11 cellular contexts compared by ENCODE assay signal in the genomic region with DNA sequence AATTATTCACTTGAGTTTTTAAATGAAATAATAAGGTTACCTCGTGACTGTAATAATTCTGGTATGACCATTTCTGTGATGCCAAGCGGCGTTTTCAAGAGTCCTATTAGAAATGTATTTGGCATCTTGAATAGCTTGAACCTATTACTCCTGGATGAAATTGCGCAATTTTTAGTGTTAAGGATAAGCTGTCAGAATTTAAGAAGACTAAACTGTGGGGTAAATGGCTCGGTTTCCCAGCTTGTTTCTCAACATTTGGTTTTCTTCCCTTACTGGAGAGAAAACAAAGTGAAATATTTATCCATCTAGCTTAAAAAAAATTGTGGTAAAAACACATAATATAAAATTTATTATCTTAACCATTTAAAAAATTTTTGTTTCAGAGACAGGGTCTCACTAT. TPM values are rescaled to one million over a fixed set of nuclear protein-coding genes. Genes with fewer than 3 reads are reported as not detected.
DNase-seq lines count a peak whose midpoint lies in the region; ATAC-seq, FAIRE-seq and TF ChIP-seq lines count a peak whose summit lies in the region.
"Had no signal": no experiment of that assay in that cellular context is flagged by ENCODE, and none has a peak within 500 bp of the region (broad histone marks: within the 10 kb centered on the region; RNA-seq: fewer than 3 reads in every experiment).

No MANE protein-coding gene starts in this region.

- no peak for DNase-seq in H1 (ENCODE audit: low read depth in 1 of 2, low spot score in 2 of 2)
- no peak for DNase-seq in natural killer cell treated with Interleukin-12 subunit alpha and Interleukin-12 subunit beta and Interleukin-15 and Interleukin-18, amount 100 ng/mL, for 72 hours (ENCODE audit: low spot score)
- no peak for DNase-seq in NCI-H2196 (lab: John Stamatoyannopoulos, UW; ENCODE audit: unreplicated experiment)
- DNase-seq in NCI-H82 treated with DMSO at 0.1 percent for 48 hours (lab: John Stamatoyannopoulos, UW; ENCODE audit: unreplicated experiment), result no peak
- DNase-seq in NOMO-1 treated with DMSO at 0.1 percent for 48 hours (lab: John Stamatoyannopoulos, UW; ENCODE audit: unreplicated experiment), result no peak
- DNase-seq: activated gamma-delta T cell; endodermal cell; stimulated activated CD8-positive, alpha-beta memory T cell treated with anti-CD3 and anti-CD28 coated beads, Interleukin-4, amount 100 ng/mL, for 48 hours had no signal

- H3K56ac ChIP-seq in H1 (replicated peaks; ENCODE audit: insufficient read length, low read depth, low read length), result no peak overlapping the region

- H4K8ac ChIP-seq in H1 (ENCODE audit: extremely low read depth, insufficient read depth, low read length), result no peak overlapping the region

- H3K27ac Mint-ChIP-seq in natural killer cell treated with Interleukin-12 subunit alpha and Interleukin-12 subunit beta and Interleukin-15 and Interleukin-18, amount 100 ng/mL, for 72 hours, result peak overlapping the region; percentile 73 to 80
- H3K27ac Mint-ChIP-seq: endodermal cell had no signal

- CTCF ChIA-PET in H1 (lab: Charles Lee; ENCODE audit: partially characterized antibody), result interaction anchor here (1.4 kb wide), 1 partner anchor 9 kb away, joined by 5 read pairs; no protein-coding TSS in a partner anchor

- H3K14ac ChIP-seq in H1 (ENCODE audit: insufficient read length), result no peak overlapping the region

- no peak overlapping the region for H4K5ac ChIP-seq in H1 (ENCODE audit: insufficient read length, low read depth, low read length)

- peaks cover 27% of the 10 kb centered on the region; the same call in 1 of the 2 replicates for H3K9me3 ChIP-seq in BLaER1
- no peaks in the 10 kb centered on the region for H3K9me3 ChIP-seq in H1 (ENCODE audit: insufficient read depth in 2 of 2, low read depth in 1 of 2, low read length in 1 of 2)

- H3K4me3 ChIP-seq in BLaER1 (no peak overlapping the region), H1 (ENCODE audit: extremely low read depth in 1 of 4, insufficient read depth in 2 of 4, low read depth in 3 of 4, low read length in 4 of 4) (no peak overlapping the region)

- no peak for FAIRE-seq in H1 (lab: Jason Lieb, UNC)

- no peaks in the 10 kb centered on the region for H3K23me2 ChIP-seq in H1 (ENCODE audit: low read depth, low read length)

- no peak overlapping the region for H2AK5ac ChIP-seq in H1 (ENCODE audit: low read depth, low read length)

- H3K9me3 Mint-ChIP-seq in natural killer cell treated with Interleukin-12 subunit alpha and Interleukin-12 subunit beta and Interleukin-15 and Interleukin-18, amount 100 ng/mL, for 72 hours, result no peaks in the 10 kb centered on the region

- peak overlapping the region; percentile 60 for H3K4me2 ChIP-seq in BLaER1
- H3K4me2 ChIP-seq in H1 (ENCODE audit: insufficient read depth in 1 of 2, low read depth in 2 of 2, low read length in 2 of 2), result no peak overlapping the region

- peaks cover 2% of the 10 kb centered on the region; the same call in 1 of the 2 replicates for H3K79me1 ChIP-seq in H1 (ENCODE audit: low read depth, low read length)

- no peak overlapping the region for H3K18ac ChIP-seq in H1 (ENCODE audit: extremely low read depth, low read length)

- 93% methylated on average over 5 of the region's 5 CpGs; no CpG with 5 or more reads in 1 of the 2 experiments for WGBS in H1 (ENCODE audit: extremely low coverage in 1 of 2, insufficient coverage in 1 of 2, insufficient read length in 1 of 2, insufficient replicate concordance in 2 of 2, low coverage in 1 of 2, low lambda C conversion rate in 2 of 2, missing lambda C conversion rate in 1 of 2), 2 experiments

- H3K27ac ChIP-seq in BLaER1, result 0 out of 2 replicates have a peak overlapping the region, but pooled peaks have one; percentile 0
- no peak overlapping the region for H3K27ac ChIP-seq in H1 (ENCODE audit: low read depth, low read length)

- POLR2A ChIA-PET in H1 (lab: Charles Lee; ENCODE audit: partially characterized antibody), result interaction anchor here (0.9 kb wide), 1 partner anchor 9 kb away, joined by 3 read pairs; no protein-coding TSS in a partner anchor

- H3K27me3 ChIP-seq in BLaER1 (no peaks in the 10 kb centered on the region), H1 (replicated peaks in 1 of 4; ENCODE audit: control insufficient read depth in 3 of 4, extremely low read depth in 1 of 4, insufficient read depth in 3 of 4, low read length in 3 of 4) (no peaks in the 10 kb centered on the region)

- no peak for TF ChIP-seq POLR2A in H1 (IDR thresholded peaks at IDR 0.05; ENCODE audit: control extremely low read depth in 1 of 2, low read depth in 2 of 2, low read length in 2 of 2)

- no peak for TF ChIP-seq EP300 in Ishikawa (IDR thresholded peaks at IDR 0.05; ENCODE audit: borderline replicate concordance)
- no peak for TF ChIP-seq EP300 in H1 (IDR thresholded peaks at IDR 0.05; ENCODE audit: borderline replicate concordance in 1 of 2, low read depth in 2 of 2, low read length in 2 of 2)

- no peaks in the 10 kb centered on the region for H3K27me3 Mint-ChIP-seq in natural killer cell treated with Interleukin-12 subunit alpha and Interleukin-12 subunit beta and Interleukin-15 and Interleukin-18, amount 100 ng/mL, for 72 hours

- no peak overlapping the region for H3K4ac ChIP-seq in H1 (replicated peaks; ENCODE audit: insufficient read length, low read depth, low read length)

- H3K9ac ChIP-seq in BLaER1, result no peak overlapping the region
- H3K9ac ChIP-seq in H1 (replicated peaks in 1 of 4; ENCODE audit: extremely low read depth in 1 of 4, low read depth in 3 of 4, low read length in 3 of 4), result no peak overlapping the region

- TF ChIP-seq RAD21 in Ishikawa (IDR thresholded peaks at IDR 0.05; ENCODE audit: low read depth), result no peak
- no peak for TF ChIP-seq RAD21 in H1 (IDR thresholded peaks at IDR 0.05 in 1 of 2, conservative IDR thresholded peaks at IDR 0.05 in 1 of 2; ENCODE audit: low read depth in 2 of 2, low read length in 2 of 2)

- peaks cover 3% of the 10 kb centered on the region for H3K36me3 Mint-ChIP-seq in natural killer cell treated with Interleukin-12 subunit alpha and Interleukin-12 subunit beta and Interleukin-15 and Interleukin-18, amount 100 ng/mL, for 72 hours

- no peak for ATAC-seq in natural killer cell treated with Interleukin-12 subunit alpha and Interleukin-12 subunit beta and Interleukin-15 and Interleukin-18, amount 100 ng/mL, for 72 hours
- no peak for ATAC-seq in HG03442 (IDR thresholded peaks at IDR 0.05; ENCODE audit: unreplicated experiment)

- H3K4me1 Mint-ChIP-seq in natural killer cell treated with Interleukin-12 subunit alpha and Interleukin-12 subunit beta and Interleukin-15 and Interleukin-18, amount 100 ng/mL, for 72 hours (ENCODE audit: low read depth in 2 of 2), result peaks cover 56 to 64% of the 10 kb centered on the region in 2 donors

- H2BK12ac ChIP-seq in H1 (ENCODE audit: low read depth, low read length), result no peak overlapping the region

- TF ChIP-seq CTCF in H1 (IDR thresholded peaks at IDR 0.05; ENCODE audit: control extremely low read depth in 1 of 3, insufficient read depth in 1 of 3, low read depth in 1 of 3, low read length in 3 of 3), result no peak

- H3K23ac ChIP-seq in H1 (ENCODE audit: insufficient read length), result no peak overlapping the region

- peaks cover 5% of the 10 kb centered on the region; the same call in 1 of the 2 replicates for H3K36me3 ChIP-seq in BLaER1
- no peaks in the 10 kb centered on the region for H3K36me3 ChIP-seq in H1 (ENCODE audit: control insufficient read depth in 2 of 4, insufficient read depth in 4 of 4, low read length in 3 of 4)

- H3K79me2 ChIP-seq in H1 (ENCODE audit: control insufficient read depth in 1 of 2, insufficient read depth in 2 of 2, low read length in 2 of 2), result peaks cover 0 to 78% of the 10 kb centered on the region in 2 experiments; a peak in 3 of 4 replicates

- H3K4me3 Mint-ChIP-seq in natural killer cell treated with Interleukin-12 subunit alpha and Interleukin-12 subunit beta and Interleukin-15 and Interleukin-18, amount 100 ng/mL, for 72 hours, result peak overlapping the region; percentile 73
- H3K4me3 Mint-ChIP-seq: endodermal cell had no signal

- H4K91ac ChIP-seq in H1 (replicated peaks; ENCODE audit: insufficient read length, low read length), result no peak overlapping the region

- H3K4me1 ChIP-seq in BLaER1 (peaks cover 32% of the 10 kb centered on the region), H1 (replicated peaks in 1 of 4; ENCODE audit: control insufficient read depth in 3 of 4, insufficient read depth in 4 of 4, low read length in 3 of 4) (no peaks in the 10 kb centered on the region)

- no peak overlapping the region for H2BK120ac ChIP-seq in H1 (replicated peaks; ENCODE audit: low read depth, low read length)

- H2BK20ac ChIP-seq in H1 (ENCODE audit: low read length), result no peak overlapping the region

- no peak overlapping the region for H2BK5ac ChIP-seq in H1 (ENCODE audit: low read depth, low read length)

- no peak overlapping the region for H2AFZ ChIP-seq in H1 (ENCODE audit: low read length)

- H4K20me1 ChIP-seq in BLaER1 (peaks cover 51% of the 10 kb centered on the region), H1 (replicated peaks in 1 of 2; ENCODE audit: control insufficient read depth in 1 of 2, insufficient read depth in 2 of 2, low read length in 2 of 2) (peaks cover 4 to 16% of the 10 kb centered on the region in 2 experiments)

- H2BK15ac ChIP-seq in H1 (ENCODE audit: low read length), result no peak overlapping the region

TF ChIP-seq in Ishikawa, 13 proteins besides CTCF, POLR2A, EP300 and RAD21:
- TF ChIP-seq CEBPB (IDR thresholded peaks at IDR 0.05) (peak; percentile 93), CREB1 (IDR thresholded peaks at IDR 0.05; ENCODE audit: low read depth) (no peak), FOXM1 (IDR thresholded peaks at IDR 0.05; ENCODE audit: borderline replicate concordance, low read depth) (no peak)

TF ChIP-seq in H1, 55 proteins besides CTCF, POLR2A, EP300 and RAD21:
- TF ChIP-seq TCF12 (IDR thresholded peaks at IDR 0.05; ENCODE audit: low read depth, low read length), result no peak
- peak; percentile 95 for TF ChIP-seq CEBPB (IDR thresholded peaks at IDR 0.05; ENCODE audit: low read depth, low read length)
- no peak for TF ChIP-seq MAFK (IDR thresholded peaks at IDR 0.05; ENCODE audit: low read depth, low read length)

RNA-seq across cellular contexts. Expression of a gene that starts 26.8 kb away (rescaled TPM):
- 50.5 and 53.2 TPM in 2 replicates for total RNA-seq in H1 (2021; fragmentation: NEBNext Ultra II Directional; extraction: Animal tissue kit (Norgen Biotek cat#: 25700))
- 29.9 and 37.7 TPM in 2 replicates for polyA plus RNA-seq in H1 (2011; rRNA removed)
- 23.8 TPM for polyA plus RNA-seq in H1 (2011; cell fraction: cytosol; rRNA removed)
- 55.3 TPM for polyA plus RNA-seq in H1 (2011; cell fraction: nucleus; rRNA removed)
- polyA plus RNA-seq in H1 (2012, experiment 1 of 2), result 16.2 to 23.3 TPM (median 21.8 TPM) in 4 replicates
- polyA plus RNA-seq in H1 (2012, experiment 2 of 2), result 0.85 TPM
- 24.9 TPM for polyA plus RNA-seq in H1 (2013, experiment 1 of 2)
- 25.6 TPM for polyA plus RNA-seq in H1 (2013, experiment 2 of 2)
- polyA minus RNA-seq in H1 (2011; rRNA and poly(A)+ RNA removed), result 150 and 181 TPM in 2 replicates
- 63.5 TPM for polyA minus RNA-seq in H1 (2011; cell fraction: cytosol; rRNA and poly(A)+ RNA removed)
- 165 TPM for polyA minus RNA-seq in H1 (2011; cell fraction: nucleus; rRNA and poly(A)+ RNA removed)
- total RNA-seq in natural killer cell treated with Interleukin-12 subunit alpha and Interleukin-12 subunit beta and Interleukin-15 and Interleukin-18, amount 100 ng/mL, for 72 hours, result 100 to 1,000 TPM in 1 of 2 donors, 10 to 100 TPM in 1; 81.7 to 156 TPM
